Comparison of ENCODE assay signal across 2 cellular contexts in the genomic region with DNA sequence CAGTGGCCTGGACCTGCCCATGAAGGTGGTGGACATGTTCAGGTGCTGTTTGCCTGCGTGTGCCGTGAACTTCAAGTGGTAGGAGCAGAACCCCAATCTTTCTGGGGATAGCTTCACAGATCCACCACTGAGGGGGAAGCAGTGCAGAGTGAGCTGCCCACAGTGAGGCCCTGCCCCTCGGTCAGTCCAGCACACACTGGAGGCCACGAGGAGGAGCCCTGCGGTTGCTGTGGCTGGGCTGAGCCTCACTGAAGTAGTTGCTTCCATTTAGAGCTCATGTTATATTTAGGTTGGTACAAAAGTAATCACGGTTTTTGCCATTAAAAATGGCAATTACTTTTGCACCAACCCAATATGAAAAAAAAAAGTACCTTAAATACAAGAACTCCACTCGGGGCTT. TPM values are rescaled to one million over a fixed set of nuclear protein-coding genes. Genes with fewer than 3 reads are reported as not detected.
"Had no signal": no experiment of that assay in that cellular context is flagged by ENCODE, and none has a peak within 500 bp of the region (broad histone marks: within the 10 kb centered on the region; RNA-seq: fewer than 3 reads in every experiment).

No MANE protein-coding gene starts in this region.

RNA-seq across cellular contexts. Expression of a gene that starts 2.1 kb away (rescaled TPM):
- total RNA-seq: HT-29, RPMI7951 had no signal
